8 cellular contexts compared by ENCODE assay signal in genomic region chr2:54557601-54558187, GRCh38.
DNase-seq lines count a peak whose midpoint lies in the region; ATAC-seq and TF ChIP-seq lines count a peak whose summit lies in the region.

No MANE protein-coding gene starts in this region.

- H3K4me3 ChIP-seq in KMS-11 (IDR thresholded peaks at IDR 0.05; ENCODE audit: insufficient read depth, low read depth, low read length) (peak overlapping the region; percentile 92), astrocyte of the cerebellum (ENCODE audit: low read depth, low read length) (peak overlapping the region; percentile 54), iPS-18a (ENCODE audit: low read length) (peak overlapping the region; percentile 95), spleen (peak overlapping the region; percentile 61 to 78 (median 65))

- H3K79me2 ChIP-seq in KMS-11 (ENCODE audit: insufficient read depth, low read depth) = peaks cover 53% of the 10 kb centered on the region

- peak overlapping the region; percentile 92 for H3K4me2 ChIP-seq in KMS-11

- TF ChIP-seq POLR2A in spleen (IDR thresholded peaks at IDR 0.05) = no peak

- in situ Hi-C loops in astrocyte of the cerebellum (cut with HindIII; ENCODE audit: low sequenced_read_pairs) = no loop called here

- peak; percentile 49 for ATAC-seq in GM21576 (IDR thresholded peaks at IDR 0.05; ENCODE audit: unreplicated experiment)

- H3K9me3 ChIP-seq in iPS-18a (ENCODE audit: control insufficient read depth, low read depth, low read length) = no peaks in the 10 kb centered on the region
- H3K9me3 ChIP-seq in spleen = no peaks in the 10 kb centered on the region

- intact Hi-C loops in spleen (cut with DNase I; ENCODE audit: low total_unique reads) = no loop called here

- H3K36me3 ChIP-seq in KMS-11 (ENCODE audit: insufficient read depth) = no peaks in the 10 kb centered on the region
- no peaks in the 10 kb centered on the region for H3K36me3 ChIP-seq in iPS-18a (ENCODE audit: control insufficient read depth, low read depth, low read length)
- no peaks in the 10 kb centered on the region for H3K36me3 ChIP-seq in spleen

- H3K9ac ChIP-seq in KMS-11 (peak overlapping the region; percentile 98), iPS-18a (ENCODE audit: low read length) (peak overlapping the region; percentile 95)

- H3K27ac ChIP-seq in KMS-11 (peak overlapping the region; percentile 98), iPS-18a (ENCODE audit: low read length) (peak overlapping the region; percentile 94), spleen (peak overlapping the region; percentile 83 to 96 (median 93))

- H3K4me1 ChIP-seq in KMS-11 (ENCODE audit: low read depth, poor library complexity, severe bottlenecking) (peaks cover 31% of the 10 kb centered on the region), iPS-18a (ENCODE audit: control insufficient read depth, low read depth, low read length) (peaks cover 14% of the 10 kb centered on the region), spleen (peaks cover 25 to 92% (median 62%) of the 10 kb centered on the region in 6 donors)

- peak; percentile 57 for DNase-seq in EH (ENCODE audit: low read depth)
- peak; percentile 54 to 77 (median 68) for DNase-seq in T-helper 1 cell
- no peak for DNase-seq in astrocyte of the cerebellum (ENCODE audit: low read depth)
- peak; percentile 95 for DNase-seq in spleen
- no peak for DNase-seq in foreskin melanocyte

- H4K20me1 ChIP-seq in KMS-11 (ENCODE audit: insufficient read depth) = no peaks in the 10 kb centered on the region

- H3K27me3 ChIP-seq in KMS-11 (ENCODE audit: insufficient read depth, low read depth) = no peaks in the 10 kb centered on the region
- H3K27me3 ChIP-seq in iPS-18a (ENCODE audit: control insufficient read depth, insufficient read depth, low read length) = no peaks in the 10 kb centered on the region
- H3K27me3 ChIP-seq in spleen (replicated peaks in 1 of 7) = no peaks in the 10 kb centered on the region

- TF ChIP-seq CTCF in KMS-11 (conservative IDR thresholded peaks at IDR 0.05; ENCODE audit: low read depth, low read length) (no peak), astrocyte of the cerebellum (IDR thresholded peaks at IDR 0.05; ENCODE audit: low read depth, low read length, missing control alignments) (peak; percentile 7), spleen (IDR thresholded peaks at IDR 0.05 in 8 of 11, conservative IDR thresholded peaks at IDR 0.05 in 3 of 11) (peak in 7 of 11 experiments; percentile 13 to 49 (median 22))

- peak overlapping the region; percentile 88 for H2AFZ ChIP-seq in KMS-11 (ENCODE audit: low read depth)

- 3 to 5% (median 5%) methylated on average over 29 to 48 of the region's 48 CpGs for WGBS in spleen, 5 donors

Comparison
In these comparisons a context has a peak if more than half of its experiments do, and no peak if none do; other contexts are left out.
1. DNase-seq: peak in EH (single experiment), T-helper 1 cell (5 of 5) and spleen (single experiment); none in astrocyte of the cerebellum (single experiment) and foreskin melanocyte (single experiment).
2. Peak in every context shown above with its lines, with median percentiles within 50 percentile points of each other: H3K27ac ChIP-seq and H3K4me3 ChIP-seq.